Comparison of ENCODE assay signal across 8 cellular contexts in genomic region chr10:132537713-132538020, GRCh38. TPM values are rescaled to one million over a fixed set of nuclear protein-coding genes. Genes with fewer than 3 reads are reported as not detected.
A peak's percentile ranks its signal among the peaks of the same experiment; 100 is the strongest.
DNase-seq lines count a peak whose midpoint lies in the region; ATAC-seq, FAIRE-seq and TF ChIP-seq lines count a peak whose summit lies in the region.

A gene with protein sequence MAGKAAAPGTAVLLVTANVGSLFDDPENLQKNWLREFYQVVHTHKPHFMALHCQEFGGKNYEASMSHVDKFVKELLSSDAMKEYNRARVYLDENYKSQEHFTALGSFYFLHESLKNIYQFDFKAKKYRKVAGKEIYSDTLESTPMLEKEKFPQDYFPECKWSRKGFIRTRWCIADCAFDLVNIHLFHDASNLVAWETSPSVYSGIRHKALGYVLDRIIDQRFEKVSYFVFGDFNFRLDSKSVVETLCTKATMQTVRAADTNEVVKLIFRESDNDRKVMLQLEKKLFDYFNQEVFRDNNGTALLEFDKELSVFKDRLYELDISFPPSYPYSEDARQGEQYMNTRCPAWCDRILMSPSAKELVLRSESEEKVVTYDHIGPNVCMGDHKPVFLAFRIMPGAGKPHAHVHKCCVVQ (plus strand): TSS chr10:132537787. CDS start chr10:132538097, 310 bp downstream.

- H3K9ac ChIP-seq in astrocyte (ENCODE audit: low read length) (peak within 1 kb of the TSS; percentile 83), kidney (ENCODE audit: low read length in 2 of 2) (peak within 1 kb of the TSS; percentile 77 to 89), subcutaneous abdominal adipose tissue (ENCODE audit: low read length in 5 of 5) (peak within 1 kb of the TSS; percentile 81 to 90 (median 87))

- peak within 1 kb of the TSS; percentile 54 for H2AFZ ChIP-seq in astrocyte (ENCODE audit: low read depth, low read length)

- ATAC-seq in GM19395 (IDR thresholded peaks at IDR 0.05; ENCODE audit: unreplicated experiment): no peak
- no peak for ATAC-seq in GM18909 (IDR thresholded peaks at IDR 0.05; ENCODE audit: poor library complexity, unreplicated experiment)

- intact Hi-C loops in kidney (cut with DNase I): no loop called here

- peaks cover 67% of the 10 kb centered on the region for H3K79me2 ChIP-seq in astrocyte (ENCODE audit: insufficient read depth, low read length)

- CTCF ChIA-PET in activated CD4-positive, alpha-beta T cell treated with anti-CD3 and anti-CD28 coated beads, Interleukin-2, amount 10 ng/mL, durations not matched to agents 7 days and 5 days (lab: Charles Lee): no interaction called here

- H3K27me3 Mint-ChIP-seq in activated CD4-positive, alpha-beta T cell treated with anti-CD3 and anti-CD28 coated beads, Interleukin-2, amount 10 ng/mL, durations not matched to agents 7 days and 5 days: peaks cover 5% of the 10 kb centered on the region
- H3K27me3 Mint-ChIP-seq in astrocyte (ENCODE audit: low read depth, unreplicated experiment): peaks cover 4% of the 10 kb centered on the region

- H3K36me3 Mint-ChIP-seq in activated CD4-positive, alpha-beta T cell treated with anti-CD3 and anti-CD28 coated beads, Interleukin-2, amount 10 ng/mL, durations not matched to agents 7 days and 5 days (ENCODE audit: low read depth): peaks cover 5% of the 10 kb centered on the region
- no peaks in the 10 kb centered on the region for H3K36me3 Mint-ChIP-seq in astrocyte (ENCODE audit: low read depth, unreplicated experiment)

- TF ChIP-seq CTCF in astrocyte (IDR thresholded peaks at IDR 0.05; ENCODE audit: insufficient read depth, low read depth, low read length): no peak
- TF ChIP-seq CTCF in kidney (IDR thresholded peaks at IDR 0.05; ENCODE audit: borderline replicate concordance, extremely low read depth, insufficient read depth): no peak

- H3K4me2 ChIP-seq in astrocyte (ENCODE audit: low read length): peak within 1 kb of the TSS; percentile 92

- peak within 1 kb of the TSS; percentile 74 for H3K27ac ChIP-seq in astrocyte (ENCODE audit: low read depth, low read length)
- H3K27ac ChIP-seq in kidney (ENCODE audit: low read depth in 2 of 2, low read length in 2 of 2): peak within 1 kb of the TSS; percentile 71 to 86
- peak within 1 kb of the TSS; percentile 57 for H3K27ac ChIP-seq in subcutaneous abdominal adipose tissue (ENCODE audit: low read depth, low read length)

- H4K20me1 ChIP-seq in astrocyte (ENCODE audit: insufficient read depth, low read length): peaks cover 45% of the 10 kb centered on the region

- H3K27ac Mint-ChIP-seq in activated CD4-positive, alpha-beta T cell treated with anti-CD3 and anti-CD28 coated beads, Interleukin-2, amount 10 ng/mL, durations not matched to agents 7 days and 5 days: peak within 1 kb of the TSS; percentile 84
- H3K27ac Mint-ChIP-seq in astrocyte (ENCODE audit: unreplicated experiment): peak within 1 kb of the TSS; percentile 77

- H3K9me3 ChIP-seq in astrocyte (ENCODE audit: insufficient read depth, low read depth, low read length): no peaks in the 10 kb centered on the region
- H3K9me3 ChIP-seq in kidney (ENCODE audit: control insufficient read depth in 1 of 2, low read length in 2 of 2): no peaks in the 10 kb centered on the region
- no peaks in the 10 kb centered on the region for H3K9me3 ChIP-seq in subcutaneous abdominal adipose tissue (ENCODE audit: control insufficient read depth in 5 of 5, low read length in 5 of 5)

- in situ Hi-C loops in ACHN (cut with HindIII; ENCODE audit: low pct_ligation_motif_present, low pct_unique_long_range_greater_than_20kb, low sequenced_read_pairs): no loop called here

- FAIRE-seq in astrocyte (lab: Jason Lieb, UNC) (no peak), kidney (lab: Jason Lieb, UNC) (no peak)

- POLR2A ChIA-PET in activated CD4-positive, alpha-beta T cell treated with anti-CD3 and anti-CD28 coated beads, Interleukin-2, amount 10 ng/mL, durations not matched to agents 7 days and 5 days (lab: Charles Lee): no interaction called here

- H3K4me1 ChIP-seq in astrocyte (ENCODE audit: insufficient read depth, low read length) (peaks cover 77% of the 10 kb centered on the region), kidney (ENCODE audit: control insufficient read depth in 1 of 2, insufficient read depth in 1 of 2, low read depth in 1 of 2, low read length in 2 of 2) (peaks cover 16 to 42% of the 10 kb centered on the region in 2 donors), subcutaneous abdominal adipose tissue (ENCODE audit: control insufficient read depth in 5 of 5, insufficient read depth in 5 of 5, low read length in 5 of 5) (peaks cover 15 to 57% (median 48%) of the 10 kb centered on the region in 5 donors)

- no peaks in the 10 kb centered on the region for H3K36me3 ChIP-seq in astrocyte (ENCODE audit: insufficient read depth, low read length)
- H3K36me3 ChIP-seq in kidney (ENCODE audit: control insufficient read depth in 1 of 2, insufficient read depth in 2 of 2, low read length in 2 of 2): no peaks in the 10 kb centered on the region
- H3K36me3 ChIP-seq in subcutaneous abdominal adipose tissue (ENCODE audit: control insufficient read depth in 5 of 5, insufficient read depth in 5 of 5, low read length in 5 of 5): peaks cover 0 to 4% (median 0%) of the 10 kb centered on the region in 5 donors

- no peak for DNase-seq in activated CD4-positive, alpha-beta T cell treated with anti-CD3 and anti-CD28 coated beads, Interleukin-2, amount 10 ng/mL, durations not matched to agents 7 days and 5 days
- DNase-seq in activated CD4-positive, alpha-beta T cell treated with anti-CD3 and anti-CD28 coated beads for 48 hours: no peak
- DNase-seq in astrocyte (ENCODE audit: low read depth) (no peak), kidney (no peak), ACHN (no peak)

- no peaks in the 10 kb centered on the region for H3K27me3 ChIP-seq in astrocyte (ENCODE audit: insufficient read depth, low read length)
- no peaks in the 10 kb centered on the region for H3K27me3 ChIP-seq in subcutaneous abdominal adipose tissue (ENCODE audit: control insufficient read depth in 5 of 5, insufficient read depth in 4 of 5, low read length in 5 of 5)

- H3K4me1 Mint-ChIP-seq in activated CD4-positive, alpha-beta T cell treated with anti-CD3 and anti-CD28 coated beads, Interleukin-2, amount 10 ng/mL, durations not matched to agents 7 days and 5 days: peaks cover 55% of the 10 kb centered on the region
- H3K4me1 Mint-ChIP-seq in astrocyte (ENCODE audit: low read depth, unreplicated experiment): peaks cover 61% of the 10 kb centered on the region

- H3K4me3 ChIP-seq in astrocyte (ENCODE audit: insufficient read depth, low read depth, low read length) (peak within 1 kb of the TSS; percentile 78), kidney (ENCODE audit: low read length in 2 of 2) (peak within 1 kb of the TSS; percentile 75 to 76), subcutaneous abdominal adipose tissue (ENCODE audit: low read depth in 1 of 5, low read length in 5 of 5) (peak within 1 kb of the TSS; percentile 71 to 76 (median 74))

- peak within 1 kb of the TSS; percentile 89 for H3K4me3 Mint-ChIP-seq in activated CD4-positive, alpha-beta T cell treated with anti-CD3 and anti-CD28 coated beads, Interleukin-2, amount 10 ng/mL, durations not matched to agents 7 days and 5 days
- H3K4me3 Mint-ChIP-seq in astrocyte (ENCODE audit: unreplicated experiment): peak within 1 kb of the TSS; percentile 94

- H3K9me3 Mint-ChIP-seq in activated CD4-positive, alpha-beta T cell treated with anti-CD3 and anti-CD28 coated beads, Interleukin-2, amount 10 ng/mL, durations not matched to agents 7 days and 5 days: no peaks in the 10 kb centered on the region
- H3K9me3 Mint-ChIP-seq in astrocyte (ENCODE audit: unreplicated experiment): no peaks in the 10 kb centered on the region

RNA-seq across cellular contexts. Expression of the gene that starts here (rescaled TPM):
- 1 to 10 TPM; 9.1 to 9.9 TPM for total RNA-seq in activated CD4-positive, alpha-beta T cell treated with anti-CD3 and anti-CD28 coated beads, Interleukin-2, amount 10 ng/mL, durations not matched to agents 7 days and 5 days
- total RNA-seq in astrocyte: 29.2 and 39.1 TPM in 2 replicates
- 40.3 TPM for total RNA-seq in kidney
- 20.8 TPM for polyA plus RNA-seq in kidney (ENCODE audit: insufficient read depth, low read depth, low replicate concordance)
